In the genomic region with DNA sequence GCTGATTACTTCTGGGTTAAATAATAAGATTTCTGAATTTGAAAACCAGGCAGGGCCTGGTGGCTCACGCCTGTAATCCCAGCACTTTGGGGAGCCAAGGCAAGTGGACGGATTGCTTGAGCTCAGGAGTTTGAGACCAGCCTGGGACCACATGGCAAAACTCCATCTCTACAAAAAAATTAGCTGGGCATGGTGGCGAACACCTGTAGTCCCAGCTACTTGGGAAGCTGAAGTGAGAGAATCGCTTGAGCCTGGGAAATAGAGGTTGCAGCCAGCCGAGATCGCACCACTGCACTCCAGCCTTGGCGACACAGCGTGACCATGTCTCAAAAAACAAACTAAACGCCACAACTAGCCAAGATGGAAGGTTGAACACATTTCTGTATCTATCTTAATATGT, we compare ENCODE assay signal across 17 cellular contexts. TPM values are rescaled to one million over a fixed set of nuclear protein-coding genes. Genes with fewer than 3 reads are reported as not detected.
DNase-seq lines count a peak whose midpoint lies in the region; ATAC-seq and TF ChIP-seq lines count a peak whose summit lies in the region.
"Had no signal": no experiment of that assay in that cellular context is flagged by ENCODE, and none has a peak within 500 bp of the region (broad histone marks: within the 10 kb centered on the region; RNA-seq: fewer than 3 reads in every experiment).

No MANE protein-coding gene starts in this region.

- no peak for TF ChIP-seq CTCF in CD4-positive, alpha-beta T cell (IDR thresholded peaks at IDR 0.05)
- no peak for TF ChIP-seq CTCF in foreskin keratinocyte (conservative IDR thresholded peaks at IDR 0.05)

- peaks cover 53% of the 10 kb centered on the region for H3K36me3 Mint-ChIP-seq in CD4-positive, alpha-beta T cell (ENCODE audit: low read depth)
- H3K36me3 Mint-ChIP-seq in activated T-helper 2 cell treated with anti-CD3 and anti-CD28 coated beads, Interferon-gamma antibody, Interleukin-2, Interleukin-4, amounts not matched to agents 10 μg/mL and 5 μg/mL and 100 μg/mL, durations not matched to agents 14 hours and 24 hours and 36 hours (ENCODE audit: low read depth): peaks cover 66% of the 10 kb centered on the region
- peaks cover 38% of the 10 kb centered on the region for H3K36me3 Mint-ChIP-seq in natural killer cell treated with Interleukin-12 subunit alpha and Interleukin-12 subunit beta and Interleukin-15 and Interleukin-18, amount 100 ng/mL, for 72 hours

- no peaks in the 10 kb centered on the region for H3K9me3 ChIP-seq in CD4-positive, alpha-beta T cell (ENCODE audit: control insufficient read depth, low read length)
- H3K9me3 ChIP-seq: BE2C, MG63, SJSA1 had no signal

- POLR2A ChIA-PET in CD4-positive, alpha-beta T cell (lab: Charles Lee): interaction anchor here (0.6 kb wide), 1 partner anchor 1591 kb away, joined by 4 read pairs; no protein-coding TSS in a partner anchor

- peaks cover 4% of the 10 kb centered on the region for H3K4me1 ChIP-seq in foreskin keratinocyte
- H3K4me1 ChIP-seq: BE2C had no signal

- peak; percentile 24 for TF ChIP-seq POLR2A in GM19193 (IDR thresholded peaks at IDR 0.05; ENCODE audit: extremely low read depth, insufficient read depth, insufficient read length)

- H3K27ac ChIP-seq in CD4-positive, alpha-beta T cell (ENCODE audit: low read depth, low read length): no peak overlapping the region
- H3K27ac ChIP-seq in foreskin keratinocyte: no peak overlapping the region
- H3K27ac ChIP-seq: SJSA1 had no signal

- peak overlapping the region; percentile 18 for H3K27ac Mint-ChIP-seq in CD4-positive, alpha-beta T cell
- no peak overlapping the region for H3K27ac Mint-ChIP-seq in activated T-helper 2 cell treated with anti-CD3 and anti-CD28 coated beads, Interferon-gamma antibody, Interleukin-2, Interleukin-4, amounts not matched to agents 10 μg/mL and 5 μg/mL and 100 μg/mL, durations not matched to agents 14 hours and 24 hours and 36 hours
- peak overlapping the region; percentile 45 to 53 for H3K27ac Mint-ChIP-seq in natural killer cell treated with Interleukin-12 subunit alpha and Interleukin-12 subunit beta and Interleukin-15 and Interleukin-18, amount 100 ng/mL, for 72 hours
- H3K27ac Mint-ChIP-seq: CD8-positive, alpha-beta T cell had no signal

- no peak overlapping the region for H3K4me3 Mint-ChIP-seq in CD4-positive, alpha-beta T cell
- H3K4me3 Mint-ChIP-seq in activated T-helper 2 cell treated with anti-CD3 and anti-CD28 coated beads, Interferon-gamma antibody, Interleukin-2, Interleukin-4, amounts not matched to agents 10 μg/mL and 5 μg/mL and 100 μg/mL, durations not matched to agents 14 hours and 24 hours and 36 hours (ENCODE audit: low read depth): peak overlapping the region; percentile 37
- peak overlapping the region; percentile 33 for H3K4me3 Mint-ChIP-seq in natural killer cell treated with Interleukin-12 subunit alpha and Interleukin-12 subunit beta and Interleukin-15 and Interleukin-18, amount 100 ng/mL, for 72 hours
- H3K4me3 Mint-ChIP-seq: CD8-positive, alpha-beta T cell had no signal

- H3K27me3 Mint-ChIP-seq in CD4-positive, alpha-beta T cell: no peaks in the 10 kb centered on the region
- H3K27me3 Mint-ChIP-seq in activated T-helper 2 cell treated with anti-CD3 and anti-CD28 coated beads, Interferon-gamma antibody, Interleukin-2, Interleukin-4, amounts not matched to agents 10 μg/mL and 5 μg/mL and 100 μg/mL, durations not matched to agents 14 hours and 24 hours and 36 hours (ENCODE audit: low read depth): no peaks in the 10 kb centered on the region
- no peaks in the 10 kb centered on the region for H3K27me3 Mint-ChIP-seq in natural killer cell treated with Interleukin-12 subunit alpha and Interleukin-12 subunit beta and Interleukin-15 and Interleukin-18, amount 100 ng/mL, for 72 hours

- DNase-seq in CD4-positive, alpha-beta T cell: no peak
- no peak for DNase-seq in activated T-helper 2 cell treated with anti-CD3 and anti-CD28 coated beads, Interferon-gamma antibody, Interleukin-2, Interleukin-4, amounts not matched to agents 10 μg/mL and 5 μg/mL and 100 μg/mL, durations not matched to agents 14 hours and 24 hours and 36 hours (ENCODE audit: low spot score)
- DNase-seq in natural killer cell treated with Interleukin-12 subunit alpha and Interleukin-12 subunit beta and Interleukin-15 and Interleukin-18, amount 100 ng/mL, for 72 hours (ENCODE audit: low spot score): no peak
- DNase-seq in superior temporal gyrus (ENCODE audit: extremely low spot score): no peak
- DNase-seq in activated gamma-delta T cell treated with Interleukin-2 at 50 U/mL for 16 hours: no peak
- no peak for DNase-seq in foreskin keratinocyte
- DNase-seq: BE2C; CD8-positive, alpha-beta T cell; DMS79 treated with DMSO at 0.1 percent for 48 hours; GOT3; MG63; NCI-H1092 treated with DMSO at 0.1 percent for 48 hours; NCI-H2081 treated with DMSO at 0.1 percent for 48 hours; NCI-H510A treated with DMSO at 0.1 percent for 48 hours; NCI-H82 had no signal

- no peaks in the 10 kb centered on the region for H3K27me3 ChIP-seq in CD4-positive, alpha-beta T cell (ENCODE audit: control insufficient read depth, insufficient read depth, low read length)
- H3K27me3 ChIP-seq in foreskin keratinocyte: no peaks in the 10 kb centered on the region
- H3K27me3 ChIP-seq: BE2C, MG63, SJSA1 had no signal

- intact Hi-C loops in CD4-positive, alpha-beta T cell (cut with DNase I, micrococcal nuclease): loop anchor here in 1 of 2 experiments (5.0 to 10.0 kb wide), 4 partner anchors 139 to 1437 kb away; a partner anchor contains a TSS
- intact Hi-C loops in activated T-helper 2 cell treated with anti-CD3 and anti-CD28 coated beads, Interferon-gamma antibody, Interleukin-2, Interleukin-4, amounts not matched to agents 10 μg/mL and 5 μg/mL and 100 μg/mL, durations not matched to agents 14 hours and 24 hours and 36 hours (cut with micrococcal nuclease): loop anchor here (10.0 kb wide), 1 partner anchor 1937 kb away; a partner anchor contains a TSS

- no peaks in the 10 kb centered on the region for H3K9me3 Mint-ChIP-seq in CD4-positive, alpha-beta T cell
- H3K9me3 Mint-ChIP-seq in activated T-helper 2 cell treated with anti-CD3 and anti-CD28 coated beads, Interferon-gamma antibody, Interleukin-2, Interleukin-4, amounts not matched to agents 10 μg/mL and 5 μg/mL and 100 μg/mL, durations not matched to agents 14 hours and 24 hours and 36 hours: no peaks in the 10 kb centered on the region
- H3K9me3 Mint-ChIP-seq in natural killer cell treated with Interleukin-12 subunit alpha and Interleukin-12 subunit beta and Interleukin-15 and Interleukin-18, amount 100 ng/mL, for 72 hours: no peaks in the 10 kb centered on the region
- H3K9me3 Mint-ChIP-seq: CD8-positive, alpha-beta T cell had no signal

- H3K4me1 Mint-ChIP-seq in CD4-positive, alpha-beta T cell (ENCODE audit: low read depth): peaks cover 55% of the 10 kb centered on the region
- peaks cover 39% of the 10 kb centered on the region for H3K4me1 Mint-ChIP-seq in activated T-helper 2 cell treated with anti-CD3 and anti-CD28 coated beads, Interferon-gamma antibody, Interleukin-2, Interleukin-4, amounts not matched to agents 10 μg/mL and 5 μg/mL and 100 μg/mL, durations not matched to agents 14 hours and 24 hours and 36 hours (ENCODE audit: low read depth)
- H3K4me1 Mint-ChIP-seq in natural killer cell treated with Interleukin-12 subunit alpha and Interleukin-12 subunit beta and Interleukin-15 and Interleukin-18, amount 100 ng/mL, for 72 hours (ENCODE audit: low read depth in 2 of 2): peaks cover 39 to 42% of the 10 kb centered on the region in 2 donors

- no peak for ATAC-seq in CD4-positive, alpha-beta T cell (ENCODE audit: poor library complexity)
- no peak for ATAC-seq in natural killer cell treated with Interleukin-12 subunit alpha and Interleukin-12 subunit beta and Interleukin-15 and Interleukin-18, amount 100 ng/mL, for 72 hours
- ATAC-seq in foreskin keratinocyte: no peak
- ATAC-seq: CD8-positive, alpha-beta T cell had no signal

- CTCF ChIA-PET in CD4-positive, alpha-beta T cell (lab: Charles Lee): interaction anchor here (0.9 kb wide), 1 partner anchor 28 kb away, joined by 3 read pairs; no protein-coding TSS in a partner anchor

RNA-seq across cellular contexts. Expression of a gene that starts 3.5 kb away (rescaled TPM):
- 100 to 1,000 TPM; 126 to 131 TPM for total RNA-seq in CD4-positive, alpha-beta T cell
- 235 and 251 TPM in 2 replicates for total RNA-seq in activated T-helper 2 cell treated with anti-CD3 and anti-CD28 coated beads, Interferon-gamma antibody, Interleukin-2, Interleukin-4, amounts not matched to agents 10 μg/mL and 5 μg/mL and 100 μg/mL, durations not matched to agents 14 hours and 24 hours and 36 hours
- total RNA-seq in natural killer cell treated with Interleukin-12 subunit alpha and Interleukin-12 subunit beta and Interleukin-15 and Interleukin-18, amount 100 ng/mL, for 72 hours: 100 to 1,000 TPM; 191 to 253 TPM
- total RNA-seq in foreskin keratinocyte: 197 and 213 TPM in 2 replicates
- polyA plus RNA-seq in foreskin keratinocyte: 183 and 230 TPM in 2 replicates
